29 cellular contexts compared by ENCODE assay signal in genomic region chr7:121475806-121476205, GRCh38.
A peak's percentile ranks its signal among the peaks of the same experiment; 100 is the strongest.
DNase-seq lines count a peak whose midpoint lies in the region; ATAC-seq, FAIRE-seq and TF ChIP-seq lines count a peak whose summit lies in the region.
"Had no signal": no experiment of that assay in that cellular context is flagged by ENCODE, and none has a peak within 500 bp of the region (broad histone marks: within the 10 kb centered on the region; RNA-seq: fewer than 3 reads in every experiment).

No MANE protein-coding gene starts in this region.

- H3K9me3 Mint-ChIP-seq in nephron, result no peaks in the 10 kb centered on the region
- peaks cover 0 to 2% of the 10 kb centered on the region in 2 donors for H3K9me3 Mint-ChIP-seq in activated T-cell treated with anti-CD3 and anti-CD28 coated beads, Interleukin-2, amount 50 U/mL, for 72 hours
- H3K9me3 Mint-ChIP-seq: activated T-cell treated with anti-CD3 and anti-CD28 coated beads, Interleukin-2, amount 50 U/mL, for 24 hours; CD8-positive, alpha-beta T cell; effector memory CD8-positive, alpha-beta T cell had no signal

- no peak for TF ChIP-seq CTCF in choroid plexus epithelial cell (conservative IDR thresholded peaks at IDR 0.05; ENCODE audit: low read depth, low read length)
- no peak for TF ChIP-seq CTCF in nephron (IDR thresholded peaks at IDR 0.05; ENCODE audit: unreplicated experiment in 3 of 3)

- peaks cover 21% of the 10 kb centered on the region for H3K4me1 Mint-ChIP-seq in nephron
- peaks cover 4% of the 10 kb centered on the region for H3K4me1 Mint-ChIP-seq in activated T-cell treated with anti-CD3 and anti-CD28 coated beads, Interleukin-2, amount 50 U/mL, for 72 hours (ENCODE audit: low read depth)
- H3K4me1 Mint-ChIP-seq: activated CD4-positive, alpha-beta T cell treated with anti-CD3 and anti-CD28 coated beads, Interleukin-2, amount 10 ng/mL, durations not matched to agents 24 days and 14 days had no signal

- no peak for FAIRE-seq in frontal cortex (lab: Jason Lieb, UNC)
- FAIRE-seq: bronchial epithelial cell, GM12878, HTR-8/SVneo had no signal

- H3K27me3 Mint-ChIP-seq in nephron (ENCODE audit: low read depth), result no peaks in the 10 kb centered on the region
- H3K27me3 Mint-ChIP-seq in activated T-cell treated with anti-CD3 and anti-CD28 coated beads, Interleukin-2, amount 50 U/mL, for 72 hours (ENCODE audit: low read depth), result no peaks in the 10 kb centered on the region
- H3K27me3 Mint-ChIP-seq: activated CD4-positive, alpha-beta T cell treated with anti-CD3 and anti-CD28 coated beads, Interleukin-2, amount 10 ng/mL, durations not matched to agents 24 days and 14 days; activated T-cell treated with anti-CD3 and anti-CD28 coated beads, Interleukin-2, amount 50 U/mL, for 24 hours; effector memory CD8-positive, alpha-beta T cell; progenitor cell of endocrine pancreas had no signal

- ATAC-seq in left ventricle myocardium superior (peak; percentile 38), HG03097 (IDR thresholded peaks at IDR 0.05; ENCODE audit: low FRiP score, unreplicated experiment) (no peak)
- no peak for ATAC-seq in activated T-cell treated with anti-CD3 and anti-CD28 coated beads, Interleukin-2, amount 50 U/mL, for 72 hours (replicated peaks in 1 of 2)
- ATAC-seq: CD8-positive, alpha-beta T cell; effector memory CD8-positive, alpha-beta T cell; GM12878; HCT116 had no signal

- H3K4me3 ChIP-seq in choroid plexus epithelial cell (ENCODE audit: low read depth, low read length), result no peak overlapping the region
- H3K4me3 ChIP-seq: GM12878 had no signal

- POLR2A ChIA-PET in HEK293T (lab: Yijun Ruan, JAX), result no interaction called here

- CTCF ChIA-PET in HEK293T (lab: Yijun Ruan, JAX), result no interaction called here

- intact Hi-C loops in left ventricle myocardium superior (cut with micrococcal nuclease), result no loop called here

- no peaks in the 10 kb centered on the region for H3K36me3 Mint-ChIP-seq in nephron (ENCODE audit: low read depth)
- peaks cover 0 to 1% of the 10 kb centered on the region in 2 donors for H3K36me3 Mint-ChIP-seq in activated T-cell treated with anti-CD3 and anti-CD28 coated beads, Interleukin-2, amount 50 U/mL, for 72 hours (ENCODE audit: insufficient read depth in 2 of 2)
- H3K36me3 Mint-ChIP-seq: CD8-positive, alpha-beta T cell had no signal

- H3K4me3 Mint-ChIP-seq in nephron, result no peak overlapping the region
- H3K4me3 Mint-ChIP-seq in activated T-cell treated with anti-CD3 and anti-CD28 coated beads, Interleukin-2, amount 50 U/mL, for 72 hours, result no peak overlapping the region
- H3K4me3 Mint-ChIP-seq: activated CD4-positive, alpha-beta T cell treated with anti-CD3 and anti-CD28 coated beads, Interleukin-2, amount 10 ng/mL, durations not matched to agents 24 days and 14 days; activated T-cell treated with anti-CD3 and anti-CD28 coated beads, Interleukin-2, amount 50 U/mL, for 24 hours; CD8-positive, alpha-beta T cell; effector memory CD8-positive, alpha-beta T cell had no signal

- peak overlapping the region in 2 of 3 experiments; percentile 55 to 73 for H3K27ac Mint-ChIP-seq in nephron
- H3K27ac Mint-ChIP-seq in activated T-cell treated with anti-CD3 and anti-CD28 coated beads, Interleukin-2, amount 50 U/mL, for 72 hours, result no peak overlapping the region
- H3K27ac Mint-ChIP-seq: activated CD4-positive, alpha-beta T cell treated with anti-CD3 and anti-CD28 coated beads, Interleukin-2, amount 10 ng/mL, durations not matched to agents 24 days and 14 days; activated T-cell treated with anti-CD3 and anti-CD28 coated beads, Interleukin-2, amount 50 U/mL, for 24 hours; CD8-positive, alpha-beta T cell; effector memory CD8-positive, alpha-beta T cell; progenitor cell of endocrine pancreas had no signal

- peak; percentile 5 for DNase-seq in HuH-7 (ENCODE audit: low spot score)
- DNase-seq in choroid plexus epithelial cell (ENCODE audit: low read depth), result peak; percentile 68
- DNase-seq in left ventricle myocardium superior, result peak; percentile 41
- DNase-seq in activated T-cell treated with anti-CD3 and anti-CD28 coated beads, Interleukin-2, amount 50 U/mL, for 72 hours, result no peak
- DNase-seq in HEK293T (ENCODE audit: extremely low spot score), result no peak
- no peak for DNase-seq in frontal cortex (ENCODE audit: low spot score in 2 of 2)
- DNase-seq: activated CD4-positive, alpha-beta T cell treated with anti-CD3 and anti-CD28 coated beads, Interleukin-2, amount 10 ng/mL, durations not matched to agents 24 days and 14 days; activated naive CD4-positive, alpha-beta T cell; activated T-cell treated with anti-CD3 and anti-CD28 coated beads, Interleukin-2, amount 50 U/mL, for 24 hours; amniotic stem cell; CD8-positive, alpha-beta T cell; cortex of kidney; DMS 273 treated with DMSO at 0.1 percent for 48 hours; effector memory CD8-positive, alpha-beta T cell; EL; KG1; mesenchymal stem cell; NCI-H1417; NCI-H2081; NCI-H748 treated with DMSO at 0.1 percent for 48 hours; trophoblast cell; WERI-Rb-1 had no signal

TF ChIP-seq in HEK293T, 16 proteins besides CTCF, POLR2A, EP300 and RAD21:
- TF ChIP-seq SUZ12 (IDR thresholded peaks at IDR 0.05), result no peak

Comparison
In these comparisons a context has a peak if more than half of its experiments do, and no peak if none do; other contexts are left out.
1. DNase-seq: peak in HuH-7 (single experiment), choroid plexus epithelial cell (single experiment) and left ventricle myocardium superior (single experiment); none in activated T-cell treated with anti-CD3 and anti-CD28 coated beads, Interleukin-2, amount 50 U/mL, for 72 hours (0 of 2), HEK293T (single experiment) and frontal cortex (0 of 2).